Comparison of ENCODE assay signal across 9 cellular contexts in genomic region chr3:159732172-159733111, GRCh38.
A peak's percentile ranks its signal among the peaks of the same experiment; 100 is the strongest.
DNase-seq lines count a peak whose midpoint lies in the region; ATAC-seq and TF ChIP-seq lines count a peak whose summit lies in the region.
"Had no signal": no experiment of that assay in that cellular context is flagged by ENCODE, and none has a peak within 500 bp of the region (broad histone marks: within the 10 kb centered on the region; RNA-seq: fewer than 3 reads in every experiment).

No MANE protein-coding gene starts in this region.

- no peaks in the 10 kb centered on the region for H3K27me3 ChIP-seq in brain microvascular endothelial cell (replicated peaks)
- peaks cover 0 to 3% (median 0%) of the 10 kb centered on the region in 5 donors for H3K27me3 ChIP-seq in subcutaneous abdominal adipose tissue (ENCODE audit: control insufficient read depth in 5 of 5, insufficient read depth in 4 of 5, low read length in 5 of 5)

- H3K36me3 ChIP-seq in brain microvascular endothelial cell (replicated peaks) (no peaks in the 10 kb centered on the region), subcutaneous abdominal adipose tissue (ENCODE audit: control insufficient read depth in 5 of 5, insufficient read depth in 5 of 5, low read length in 5 of 5) (no peaks in the 10 kb centered on the region)

- no peak overlapping the region for H3K9ac ChIP-seq in subcutaneous abdominal adipose tissue (ENCODE audit: low read length in 5 of 5)

- in situ Hi-C loops in brain microvascular endothelial cell (cut with HindIII; ENCODE audit: low pct_ligation_motif_present, low sequenced_read_pairs), result no loop called here

- H3K4me1 ChIP-seq in subcutaneous abdominal adipose tissue (ENCODE audit: control insufficient read depth in 5 of 5, insufficient read depth in 5 of 5, low read length in 5 of 5), result peaks cover 0 to 13% (median 3%) of the 10 kb centered on the region in 5 donors

- H3K27ac ChIP-seq in brain microvascular endothelial cell, result peak overlapping the region; percentile 65
- H3K27ac ChIP-seq in subcutaneous abdominal adipose tissue (ENCODE audit: low read depth, low read length), result no peak overlapping the region
- H3K27ac ChIP-seq: SK-N-MC had no signal

- TF ChIP-seq CTCF in brain microvascular endothelial cell (IDR thresholded peaks at IDR 0.05; ENCODE audit: low read depth, low read length, missing control alignments), result no peak

- H3K4me3 ChIP-seq in brain microvascular endothelial cell (ENCODE audit: low read depth, low read length) (peak overlapping the region; percentile 26), iPS-11a (ENCODE audit: low read depth, low read length) (peak overlapping the region; percentile 48), subcutaneous abdominal adipose tissue (ENCODE audit: low read depth in 1 of 5, low read length in 5 of 5) (peak overlapping the region in 3 of 5 donors; percentile 43 to 51 (median 46))
- H3K4me3 ChIP-seq: SK-N-MC had no signal

- DNase-seq in HK-2 (ENCODE audit: unreplicated experiment) (peak; percentile 57), brain microvascular endothelial cell (peak; percentile 73), NCI-H2107 (lab: John Stamatoyannopoulos, UW) (no peak), NOMO-1 treated with DMSO at 0.1 percent for 48 hours (lab: John Stamatoyannopoulos, UW; ENCODE audit: unreplicated experiment) (no peak)
- no peak for DNase-seq in activated CD4-positive, alpha-beta T cell treated with anti-CD3 and anti-CD28 coated beads for 4 hours

- H3K9me3 ChIP-seq in subcutaneous abdominal adipose tissue (ENCODE audit: control insufficient read depth in 5 of 5, low read length in 5 of 5), result no peaks in the 10 kb centered on the region

- no peak for ATAC-seq in GM18502 (IDR thresholded peaks at IDR 0.05; ENCODE audit: poor library complexity, unreplicated experiment)

Comparison
In these comparisons a context has a peak if more than half of its experiments do, and no peak if none do; other contexts are left out.
1. DNase-seq: peak in HK-2 (single experiment) and brain microvascular endothelial cell (single experiment); none in activated CD4-positive, alpha-beta T cell treated with anti-CD3 and anti-CD28 coated beads for 4 hours (0 of 2), NCI-H2107 (single experiment) and NOMO-1 treated with DMSO at 0.1 percent for 48 hours (single experiment).
2. Peak in every context shown above with its lines, with median percentiles within 50 percentile points of each other: H3K4me3 ChIP-seq.